Comparison of ENCODE assay signal across 12 cellular contexts in genomic region chr3:171199473-171199829, GRCh38.
DNase-seq lines count a peak whose midpoint lies in the region; ATAC-seq and TF ChIP-seq lines count a peak whose summit lies in the region.
"Had no signal": no experiment of that assay in that cellular context is flagged by ENCODE, and none has a peak within 500 bp of the region (broad histone marks: within the 10 kb centered on the region; RNA-seq: fewer than 3 reads in every experiment).

No MANE protein-coding gene starts in this region.

- H3K36me3 Mint-ChIP-seq in progenitor cell of endocrine pancreas (ENCODE audit: insufficient read depth): no peaks in the 10 kb centered on the region

- peaks cover 3% of the 10 kb centered on the region for H3K9me3 Mint-ChIP-seq in progenitor cell of endocrine pancreas (ENCODE audit: low read depth)

- DNase-seq in NCI-H510A treated with DMSO at 0.1 percent for 48 hours (lab: John Stamatoyannopoulos, UW) (peak; percentile 87), NCI-H510A (lab: John Stamatoyannopoulos, UW) (no peak), MV-4-11 (lab: John Stamatoyannopoulos, UW) (peak; percentile 80), SKM-1 treated with dmso at 0.1 percent for 144 hours (lab: John Stamatoyannopoulos, UW; ENCODE audit: unreplicated experiment) (peak; percentile 67), retina (peak; percentile 29), progenitor cell of endocrine pancreas (ENCODE audit: low spot score, unreplicated experiment) (no peak)
- DNase-seq: 8988T, NCI-H1092, NCI-H2107, OCI-M1 had no signal

- no peak overlapping the region for H3K27ac Mint-ChIP-seq in progenitor cell of endocrine pancreas

- ATAC-seq in HG03342 (IDR thresholded peaks at IDR 0.05; ENCODE audit: unreplicated experiment) (no peak), GM21447 (IDR thresholded peaks at IDR 0.05; ENCODE audit: unreplicated experiment) (no peak)

- H3K4me1 Mint-ChIP-seq in progenitor cell of endocrine pancreas (ENCODE audit: low read depth): peaks cover 5% of the 10 kb centered on the region

- no peak overlapping the region for H3K4me3 Mint-ChIP-seq in progenitor cell of endocrine pancreas (ENCODE audit: low read depth)

- H3K27me3 Mint-ChIP-seq in progenitor cell of endocrine pancreas: no peaks in the 10 kb centered on the region

- no peak for TF ChIP-seq CTCF in progenitor cell of endocrine pancreas (IDR thresholded peaks at IDR 0.05; ENCODE audit: unreplicated experiment)

Comparison
In these comparisons a context has a peak if more than half of its experiments do, and no peak if none do; other contexts are left out.
1. DNase-seq: peak in NCI-H510A treated with DMSO at 0.1 percent for 48 hours (single experiment), MV-4-11 (single experiment), SKM-1 treated with dmso at 0.1 percent for 144 hours (single experiment) and retina (single experiment); none in NCI-H510A (single experiment) and progenitor cell of endocrine pancreas (single experiment).